ENCODE assay signal across 16 cellular contexts in genomic region chr6:52180787-52181558, GRCh38. TPM values are rescaled to one million over a fixed set of nuclear protein-coding genes. Genes with fewer than 3 reads are reported as not detected.
DNase-seq lines count a peak whose midpoint lies in the region; ATAC-seq lines count a peak whose summit lies in the region.
"Had no signal": no experiment of that assay in that cellular context is flagged by ENCODE, and none has a peak within 500 bp of the region (broad histone marks: within the 10 kb centered on the region; RNA-seq: fewer than 3 reads in every experiment).

No MANE protein-coding gene starts in this region.

- H3K4me1 ChIP-seq in CD8-positive, alpha-beta memory T cell (ENCODE audit: insufficient read depth, low read length) = peaks cover 6% of the 10 kb centered on the region
- H3K4me1 ChIP-seq: left ventricle myocardium inferior had no signal

- no peaks in the 10 kb centered on the region for H3K9me3 ChIP-seq in CD8-positive, alpha-beta memory T cell (ENCODE audit: low read length)
- H3K9me3 ChIP-seq: left ventricle myocardium inferior had no signal

- no peaks in the 10 kb centered on the region for H3K36me3 Mint-ChIP-seq in CD8-positive, alpha-beta memory T cell

- CTCF ChIA-PET in CD8-positive, alpha-beta memory T cell (lab: Charles Lee) = no interaction called here

- H3K27ac Mint-ChIP-seq in CD8-positive, alpha-beta memory T cell = no peak overlapping the region
- H3K27ac Mint-ChIP-seq: T-helper 1 cell treated with Interleukin-12 subunit alpha and Interleukin-12 subunit beta and Interleukin-4 antibody, amounts not matched to agents 30 μg/mL and 1 μg/mL, for 36 hours had no signal

- H3K9me3 Mint-ChIP-seq in CD8-positive, alpha-beta memory T cell = no peaks in the 10 kb centered on the region
- H3K9me3 Mint-ChIP-seq: T-helper 1 cell treated with Interleukin-12 subunit alpha and Interleukin-12 subunit beta and Interleukin-4 antibody, amounts not matched to agents 30 μg/mL and 1 μg/mL, for 36 hours had no signal

- DNase-seq in RPMI8226 (peak; percentile 10), LoVo (ENCODE audit: low spot score) (no peak), NCI-H82 treated with DMSO at 0.1 percent for 48 hours (lab: John Stamatoyannopoulos, UW; ENCODE audit: unreplicated experiment) (no peak)
- no peak for DNase-seq in stimulated activated CD4-positive, alpha-beta T cell treated with anti-CD3 and anti-CD28 coated beads, Interleukin-4, amount 100 ng/mL, for 24 hours
- DNase-seq in CD8-positive, alpha-beta memory T cell = no peak
- DNase-seq: dermis blood vessel endothelial cell; left ventricle myocardium inferior; stimulated activated CD4-positive, alpha-beta T cell treated with anti-CD3 and anti-CD28 coated beads, Interleukin-1b, Interleukin-23, amount 100 ng/mL, for 48 hours had no signal

- peaks cover 25 to 30% (median 29%) of the 10 kb centered on the region in 3 donors for H3K4me1 Mint-ChIP-seq in CD8-positive, alpha-beta memory T cell

- H3K4me3 ChIP-seq in CD8-positive, alpha-beta memory T cell (ENCODE audit: low read length) = no peak overlapping the region
- H3K4me3 ChIP-seq: left ventricle myocardium inferior had no signal

- H3K27me3 Mint-ChIP-seq in CD8-positive, alpha-beta memory T cell = peaks cover 30 to 47% of the 10 kb centered on the region in 2 donors

- POLR2A ChIA-PET in CD8-positive, alpha-beta memory T cell (lab: Charles Lee) = no interaction called here

- H3K27me3 ChIP-seq in CD8-positive, alpha-beta memory T cell (ENCODE audit: insufficient read depth, low read length, poor library complexity, severe bottlenecking) = no peaks in the 10 kb centered on the region

- no peaks in the 10 kb centered on the region for H3K36me3 ChIP-seq in CD8-positive, alpha-beta memory T cell (ENCODE audit: insufficient read depth, low read length)
- H3K36me3 ChIP-seq: left ventricle myocardium inferior had no signal

- peak overlapping the region in 1 of 7 donors; percentile 21 for H3K4me3 Mint-ChIP-seq in CD8-positive, alpha-beta memory T cell
- H3K4me3 Mint-ChIP-seq: T-helper 1 cell treated with Interleukin-12 subunit alpha and Interleukin-12 subunit beta and Interleukin-4 antibody, amounts not matched to agents 30 μg/mL and 1 μg/mL, for 36 hours had no signal

- no peak overlapping the region for H3K27ac ChIP-seq in CD8-positive, alpha-beta memory T cell (ENCODE audit: low read depth, low read length)
- H3K27ac ChIP-seq: HL-60, left ventricle myocardium inferior had no signal

- ATAC-seq in GM18520 (IDR thresholded peaks at IDR 0.05; ENCODE audit: unreplicated experiment) = peak; percentile 61
- ATAC-seq in GM21381 (IDR thresholded peaks at IDR 0.05; ENCODE audit: unreplicated experiment) = peak; percentile 68
- peak; percentile 56 for ATAC-seq in HG03045 (IDR thresholded peaks at IDR 0.05; ENCODE audit: unreplicated experiment)

RNA-seq across cellular contexts. Expression of gene IL17A, which starts 5.2 kb away (rescaled TPM):
- under 1 TPM; 0.51 to 0.63 TPM for total RNA-seq in CD8-positive, alpha-beta memory T cell
- not detected for polyA plus RNA-seq in CD8-positive, alpha-beta memory T cell
- total RNA-seq: dermis blood vessel endothelial cell, frontal cortex, left ventricle myocardium inferior, omental fat pad, subcutaneous adipose tissue had no signal
